ENCODE assay signal across 8 cellular contexts in genomic region chr10:100518761-100519241, GRCh38. TPM values are rescaled to one million over a fixed set of nuclear protein-coding genes. Genes with fewer than 3 reads are reported as not detected.
DNase-seq lines count a peak whose midpoint lies in the region; ATAC-seq, FAIRE-seq and TF ChIP-seq lines count a peak whose summit lies in the region.

No MANE protein-coding gene starts in this region.

- DNase-seq in NCI-H2171 treated with DMSO at 0.1 percent for 48 hours (lab: John Stamatoyannopoulos, UW) = peak; percentile 44
- DNase-seq in NCI-H2171 (lab: John Stamatoyannopoulos, UW) = no peak
- DNase-seq in NCI-H146 treated with DMSO at 0.1 percent for 48 hours (lab: John Stamatoyannopoulos, UW; ENCODE audit: unreplicated experiment) = peak; percentile 13
- no peak for DNase-seq in activated B cell treated with CpG ODN at 0.5 μM for 24 hours
- DNase-seq in cerebellum (ENCODE audit: low spot score) = peak; percentile 71
- no peak for DNase-seq in keratinocyte (ENCODE audit: low read depth, low spot score)
- DNase-seq in stimulated activated CD4-positive, alpha-beta T cell treated with anti-CD3 and anti-CD28 coated beads, Interleukin-15, amount 100 ng/mL, for 24 hours = peak; percentile 71

- peaks cover 10% of the 10 kb centered on the region for H3K27me3 Mint-ChIP-seq in activated B cell treated with CpG ODN at 0.5 μM for 24 hours

- H3K36me3 ChIP-seq in keratinocyte (ENCODE audit: control insufficient read depth in 2 of 2, extremely low read depth in 1 of 2, insufficient read depth in 2 of 2, low read length in 2 of 2) = peaks cover 2 to 7% of the 10 kb centered on the region in 2 experiments

- H3K27ac ChIP-seq in keratinocyte (ENCODE audit: control insufficient read depth, insufficient read depth, low read length) = no peak overlapping the region

- ATAC-seq in activated B cell treated with CpG ODN at 0.5 μM for 24 hours (ENCODE audit: low read depth) (peak; percentile 54), GM18870 (IDR thresholded peaks at IDR 0.05; ENCODE audit: unreplicated experiment) (no peak)

- H3K9me3 Mint-ChIP-seq in activated B cell treated with CpG ODN at 0.5 μM for 24 hours = no peaks in the 10 kb centered on the region

- no peaks in the 10 kb centered on the region for H3K27me3 ChIP-seq in keratinocyte (ENCODE audit: control insufficient read depth, extremely low read depth, insufficient read depth, low read length)

- no peak overlapping the region for H3K4me3 ChIP-seq in keratinocyte (ENCODE audit: control insufficient read depth in 2 of 3, extremely low read depth in 1 of 3, insufficient read depth in 2 of 3, low read depth in 1 of 3, low read length in 3 of 3)

- TF ChIP-seq CTCF in activated B cell treated with CpG ODN at 0.5 μM for 24 hours (IDR thresholded peaks at IDR 0.05) = no peak
- TF ChIP-seq CTCF in keratinocyte (optimal IDR thresholded peaks at IDR 0.05 in 1 of 3, IDR thresholded peaks at IDR 0.05 in 1 of 3, conservative IDR thresholded peaks at IDR 0.05 in 1 of 3; ENCODE audit: extremely low read depth in 1 of 3, insufficient read depth in 2 of 3, low read length in 3 of 3) = peak; percentile 53 to 67 (median 62)

- peak overlapping the region; percentile 29 for H3K4me2 ChIP-seq in keratinocyte (ENCODE audit: control insufficient read depth, extremely low read depth, insufficient read depth, low read depth, low read length)

- no peak overlapping the region for H3K9ac ChIP-seq in keratinocyte (ENCODE audit: control insufficient read depth, extremely low read depth, insufficient read depth, low read length)

- peak; percentile 83 for FAIRE-seq in keratinocyte (lab: Jason Lieb, UNC)

- POLR2A ChIA-PET in activated B cell treated with CpG ODN at 0.5 μM for 24 hours (lab: Charles Lee) = interaction anchor here (0.7 to 1.2 kb wide), 2 partner anchors 26 to 173 kb away, joined by 3 read pairs; no protein-coding TSS in a partner anchor

- no peak overlapping the region for H2AFZ ChIP-seq in keratinocyte (ENCODE audit: control insufficient read depth, low read length)

- intact Hi-C loops in activated B cell treated with CpG ODN at 0.5 μM for 24 hours (cut with micrococcal nuclease) = loop anchor here (1.0 to 5.0 kb wide), 4 partner anchors 84 to 672 kb away; no protein-coding TSS in a partner anchor

- peaks cover 9% of the 10 kb centered on the region for H3K4me1 Mint-ChIP-seq in activated B cell treated with CpG ODN at 0.5 μM for 24 hours

- no peak overlapping the region for H3K27ac Mint-ChIP-seq in activated B cell treated with CpG ODN at 0.5 μM for 24 hours

- H3K4me3 Mint-ChIP-seq in activated B cell treated with CpG ODN at 0.5 μM for 24 hours = no peak overlapping the region

- H3K9me3 ChIP-seq in keratinocyte (ENCODE audit: control insufficient read depth, low read depth, low read length) = no peaks in the 10 kb centered on the region

- H3K9me1 ChIP-seq in keratinocyte (ENCODE audit: control insufficient read depth, extremely low read depth, insufficient read depth, low read length) = no peaks in the 10 kb centered on the region

- dilution Hi-C loops in keratinocyte (cut with MboI; ENCODE audit: extremely low pct_ligation_motif_present, low sequenced_read_pairs) = no loop called here

- H3K4me1 ChIP-seq in keratinocyte (ENCODE audit: control insufficient read depth, extremely low read depth, insufficient read depth, low read length) = no peaks in the 10 kb centered on the region

- peaks cover 27% of the 10 kb centered on the region for H3K36me3 Mint-ChIP-seq in activated B cell treated with CpG ODN at 0.5 μM for 24 hours (ENCODE audit: low read depth)

- no peaks in the 10 kb centered on the region for H3K79me2 ChIP-seq in keratinocyte (ENCODE audit: control insufficient read depth, insufficient read depth, low read length)

- CTCF ChIA-PET in activated B cell treated with CpG ODN at 0.5 μM for 24 hours (lab: Charles Lee) = interaction anchor here (0.7 to 2.6 kb wide), 23 partner anchors 9 to 673 kb away, joined by 3 to 15 read pairs (median 5); partner anchors contain the start of genes HIF1AN and PKD2L1

- no peaks in the 10 kb centered on the region for H4K20me1 ChIP-seq in keratinocyte (ENCODE audit: control insufficient read depth, extremely low read depth, insufficient read depth, low read length)

RNA-seq across cellular contexts. Expression of gene SEC31B, which starts 0.9 kb away (rescaled TPM):
- 19.8 and 21.6 TPM in 2 replicates for total RNA-seq in activated B cell treated with CpG ODN at 0.5 μM for 24 hours
- 10.8 TPM for total RNA-seq in cerebellum
- 3.4 to 6.6 TPM (median 4.9 TPM) in 3 replicates for polyA plus RNA-seq in keratinocyte
- 1.4 TPM for polyA plus RNA-seq in keratinocyte (2011; ENCODE audit: low read depth)
- polyA plus RNA-seq in keratinocyte (2011; cell fraction: cytosol; rRNA removed) = 0.12 and 0.49 TPM in 2 replicates
- 45.5 and 51.0 TPM in 2 replicates for polyA plus RNA-seq in keratinocyte (2011; cell fraction: nucleus; rRNA removed)
- 1.5 and 4.6 TPM in 2 replicates for polyA plus RNA-seq in keratinocyte (2012; ENCODE audit: low replicate concordance)
- polyA minus RNA-seq in keratinocyte = 4.9 to 6.0 TPM (median 5.2 TPM) in 3 replicates
- polyA minus RNA-seq in keratinocyte (2011; cell fraction: cytosol; rRNA and poly(A)+ RNA removed) = not detected
- 5.1 and 9.7 TPM in 2 replicates for polyA minus RNA-seq in keratinocyte (2011; cell fraction: nucleus; rRNA and poly(A)+ RNA removed)

RNA-seq across cellular contexts. Expression of gene NDUFB8, which starts 10.9 kb away (rescaled TPM):
- total RNA-seq in activated B cell treated with CpG ODN at 0.5 μM for 24 hours = 191 and 205 TPM in 2 replicates
- 123 TPM for total RNA-seq in cerebellum
- 178 to 184 TPM (median 178 TPM) in 3 replicates for polyA plus RNA-seq in keratinocyte
- 83.6 TPM for polyA plus RNA-seq in keratinocyte (2011; ENCODE audit: low read depth)
- 128 and 154 TPM in 2 replicates for polyA plus RNA-seq in keratinocyte (2011; cell fraction: cytosol; rRNA removed)
- 105 and 106 TPM in 2 replicates for polyA plus RNA-seq in keratinocyte (2011; cell fraction: nucleus; rRNA removed)
- 146 and 219 TPM in 2 replicates for polyA plus RNA-seq in keratinocyte (2012; ENCODE audit: low replicate concordance)
- 104 to 165 TPM (median 129 TPM) in 3 replicates for polyA minus RNA-seq in keratinocyte
- polyA minus RNA-seq in keratinocyte (2011; cell fraction: cytosol; rRNA and poly(A)+ RNA removed) = 78.1 TPM
- 19.7 and 28.8 TPM in 2 replicates for polyA minus RNA-seq in keratinocyte (2011; cell fraction: nucleus; rRNA and poly(A)+ RNA removed)

RNA-seq across cellular contexts. Expression of gene HIF1AN, which starts 16.9 kb away (rescaled TPM):
- total RNA-seq in activated B cell treated with CpG ODN at 0.5 μM for 24 hours (55.8 and 59.9 TPM in 2 replicates), cerebellum (22.0 TPM)
- 12.3 to 16.8 TPM (median 13.9 TPM) in 3 replicates for polyA plus RNA-seq in keratinocyte
- polyA plus RNA-seq in keratinocyte (2011; ENCODE audit: low read depth) = 7.1 TPM
- polyA plus RNA-seq in keratinocyte (2011; cell fraction: cytosol; rRNA removed) = 8.4 and 18.2 TPM in 2 replicates
- polyA plus RNA-seq in keratinocyte (2011; cell fraction: nucleus; rRNA removed) = 17.4 and 19.1 TPM in 2 replicates
- 15.6 and 21.0 TPM in 2 replicates for polyA plus RNA-seq in keratinocyte (2012; ENCODE audit: low replicate concordance)
- polyA minus RNA-seq in keratinocyte = 20.5 to 29.1 TPM (median 20.7 TPM) in 3 replicates
- 11.1 TPM for polyA minus RNA-seq in keratinocyte (2011; cell fraction: cytosol; rRNA and poly(A)+ RNA removed)
- polyA minus RNA-seq in keratinocyte (2011; cell fraction: nucleus; rRNA and poly(A)+ RNA removed) = 8.2 and 16.4 TPM in 2 replicates

RNA-seq across cellular contexts. Expression of gene WNT8B, which starts 56.0 kb away (rescaled TPM):
- total RNA-seq in activated B cell treated with CpG ODN at 0.5 μM for 24 hours (not detected in 2 replicates), cerebellum (not detected)
- not detected in 3 replicates for polyA plus RNA-seq in keratinocyte
- polyA plus RNA-seq in keratinocyte (2011; ENCODE audit: low read depth) = not detected
- polyA plus RNA-seq in keratinocyte (2011; cell fraction: cytosol; rRNA removed) = not detected in 2 replicates
- polyA plus RNA-seq in keratinocyte (2011; cell fraction: nucleus; rRNA removed) = not detected in 2 replicates
- not detected in 2 replicates for polyA plus RNA-seq in keratinocyte (2012; ENCODE audit: low replicate concordance)
- not detected in 3 replicates for polyA minus RNA-seq in keratinocyte
- polyA minus RNA-seq in keratinocyte (2011; cell fraction: cytosol; rRNA and poly(A)+ RNA removed) = not detected
- polyA minus RNA-seq in keratinocyte (2011; cell fraction: nucleus; rRNA and poly(A)+ RNA removed) = not detected in 2 replicates

Comparison
In these comparisons a context has a peak if more than half of its experiments do, and no peak if none do; other contexts are left out.
1. DNase-seq: peak in NCI-H2171 treated with DMSO at 0.1 percent for 48 hours (single experiment), NCI-H146 treated with DMSO at 0.1 percent for 48 hours (single experiment), cerebellum (single experiment) and stimulated activated CD4-positive, alpha-beta T cell treated with anti-CD3 and anti-CD28 coated beads, Interleukin-15, amount 100 ng/mL, for 24 hours (single experiment); none in NCI-H2171 (single experiment), activated B cell treated with CpG ODN at 0.5 μM for 24 hours (single experiment) and keratinocyte (single experiment).